18 cellular contexts compared by ENCODE assay signal in genomic region chr1:236692722-236693121, GRCh38. TPM values are rescaled to one million over a fixed set of nuclear protein-coding genes. Genes with fewer than 3 reads are reported as not detected.
"Had no signal": no experiment of that assay in that cellular context is flagged by ENCODE, and none has a peak within 500 bp of the region (broad histone marks: within the 10 kb centered on the region; RNA-seq: fewer than 3 reads in every experiment).

No MANE protein-coding gene starts in this region.

- DNase-seq: activated CD4-positive, alpha-beta T cell treated with anti-CD3 and anti-CD28 coated beads, Interleukin-2, amount 50 U/mL, for 4 hours; activated CD8-positive, alpha-beta memory T cell treated with anti-CD3 and anti-CD28 coated beads for 24 hours; activated CD8-positive, alpha-beta memory T cell treated with anti-CD3 and anti-CD28 coated beads, Interleukin-2, amount 50 U/mL, for 4 hours; activated naive CD4-positive, alpha-beta T cell treated with Interleukin-2 at 50 U/mL for 16 hours; activated naive CD8-positive, alpha-beta T cell treated with anti-CD3 and anti-CD28 coated beads for 36 hours; activated T-cell treated with anti-CD3 and anti-CD28 coated beads, Interleukin-2, amount 50 U/mL, for 24 hours; effector CD8-positive, alpha-beta T cell; erythroblast; foreskin fibroblast; nephron progenitor cell; stimulated activated CD4-positive, alpha-beta T cell treated with anti-CD3 and anti-CD28 coated beads, Interleukin-4, amount 100 ng/mL, for 24 hours; stimulated activated naive CD4-positive, alpha-beta T cell treated with Interleukin-2 at 50 U/mL for 16 hours; T1000; upper lobe of right lung had no signal

- H3K36me3 ChIP-seq: upper lobe of right lung had no signal

- ATAC-seq: activated T-helper 17 cell treated with anti-CD3 and anti-CD28 coated beads, Interleukin-2, amount 50 U/mL, for 72 hours; sciatic nerve; WTC11 had no signal

- H3K9me3 ChIP-seq: upper lobe of right lung had no signal

- H3K27ac ChIP-seq: upper lobe of right lung had no signal

- H3K4me3 ChIP-seq: upper lobe of right lung had no signal

RNA-seq across cellular contexts. Expression of gene ACTN2, which starts 6.4 kb away (rescaled TPM):
- total RNA-seq: glomerular endothelial cell had no signal
